Comparison of ENCODE assay signal across 8 cellular contexts in genomic region chr9:136847827-136848392, GRCh38. TPM values are rescaled to one million over a fixed set of nuclear protein-coding genes. Genes with fewer than 3 reads are reported as not detected.
DNase-seq lines count a peak whose midpoint lies in the region; ATAC-seq and TF ChIP-seq lines count a peak whose summit lies in the region.

No MANE protein-coding gene starts in this region.

- H3K4me3 Mint-ChIP-seq in IgD-negative memory B cell (peak overlapping the region; percentile 83 to 93 (median 92)), type B pancreatic cell (peak overlapping the region; percentile 94)

- no peaks in the 10 kb centered on the region for H3K36me3 ChIP-seq in parathyroid adenoma (ENCODE audit: control insufficient read depth, insufficient read depth, low read length)

- peak overlapping the region; percentile 96 for H3K4me3 ChIP-seq in parathyroid adenoma (ENCODE audit: low read depth, low read length)

- peak overlapping the region; percentile 93 for H3K4me2 ChIP-seq in parathyroid adenoma (ENCODE audit: low read length)

- H3K4me1 ChIP-seq in foreskin keratinocyte (no peaks in the 10 kb centered on the region), parathyroid adenoma (peaks cover 5% of the 10 kb centered on the region)

- H3K36me3 Mint-ChIP-seq in IgD-negative memory B cell (no peaks in the 10 kb centered on the region), type B pancreatic cell (no peaks in the 10 kb centered on the region)

- DNase-seq in EH (ENCODE audit: low read depth) (peak; percentile 88), activated gamma-delta T cell treated with Interleukin-2 at 50 U/mL for 16 hours (peak; percentile 68), foreskin keratinocyte (peak; percentile 46 to 68), type B pancreatic cell (ENCODE audit: extremely low spot score, unreplicated experiment) (no peak), A172 (ENCODE audit: low spot score) (no peak)

- H3K9me3 ChIP-seq in parathyroid adenoma (ENCODE audit: control insufficient read depth, low read length), result no peaks in the 10 kb centered on the region

- peak overlapping the region; percentile 38 for H2AFZ ChIP-seq in parathyroid adenoma

- H3K9me3 Mint-ChIP-seq in IgD-negative memory B cell (peaks cover 0 to 2% (median 0%) of the 10 kb centered on the region in 3 donors), type B pancreatic cell (no peaks in the 10 kb centered on the region)

- H3K27ac ChIP-seq in foreskin keratinocyte (no peak overlapping the region), parathyroid adenoma (peak overlapping the region; percentile 47)

- H3K27me3 Mint-ChIP-seq in IgD-negative memory B cell, result peaks cover 12% of the 10 kb centered on the region
- H3K27me3 Mint-ChIP-seq in type B pancreatic cell, result peaks cover 13% of the 10 kb centered on the region

- TF ChIP-seq CTCF in foreskin keratinocyte (conservative IDR thresholded peaks at IDR 0.05) (no peak), parathyroid adenoma (IDR thresholded peaks at IDR 0.05) (no peak), type B pancreatic cell (conservative IDR thresholded peaks at IDR 0.05) (peak; percentile 22)

- H3K27me3 ChIP-seq in foreskin keratinocyte, result peaks cover 49% of the 10 kb centered on the region
- no peaks in the 10 kb centered on the region for H3K27me3 ChIP-seq in parathyroid adenoma (ENCODE audit: control insufficient read depth, insufficient read depth, low read length)

- H3K9ac ChIP-seq in parathyroid adenoma, result no peak overlapping the region

- ATAC-seq in foreskin keratinocyte, result no peak

- peak; percentile 98 for TF ChIP-seq POLR2A in Raji (IDR thresholded peaks at IDR 0.05; ENCODE audit: insufficient read depth, low read depth, low read length)

- H3K4me1 Mint-ChIP-seq in IgD-negative memory B cell, result peaks cover 5 to 9% (median 8%) of the 10 kb centered on the region in 3 donors
- H3K4me1 Mint-ChIP-seq in type B pancreatic cell (ENCODE audit: unreplicated experiment), result no peaks in the 10 kb centered on the region

- peak overlapping the region; percentile 86 to 95 (median 93) for H3K27ac Mint-ChIP-seq in IgD-negative memory B cell
- H3K27ac Mint-ChIP-seq in type B pancreatic cell, result peak overlapping the region; percentile 87

- no peaks in the 10 kb centered on the region for H3K79me2 ChIP-seq in parathyroid adenoma

RNA-seq across cellular contexts. Expression of gene PHPT1, which starts 1.3 kb away (rescaled TPM):
- polyA plus RNA-seq in IgD-negative memory B cell (91.6 TPM), foreskin keratinocyte (156 and 253 TPM in 2 replicates)
- total RNA-seq in foreskin keratinocyte (109 and 158 TPM in 2 replicates), type B pancreatic cell (ENCODE audit: low replicate concordance) (176 and 199 TPM in 2 replicates)
- total RNA-seq in A172 (2014; rRNA removed; shearing (Covaris generic)), result 119 and 151 TPM in 2 replicates

RNA-seq across cellular contexts. Expression of gene MAMDC4, which starts 4.2 kb away (rescaled TPM):
- 0.11 TPM for polyA plus RNA-seq in IgD-negative memory B cell
- total RNA-seq in foreskin keratinocyte, result 3.5 and 3.7 TPM in 2 replicates
- 2.1 and 3.0 TPM in 2 replicates for polyA plus RNA-seq in foreskin keratinocyte
- total RNA-seq in type B pancreatic cell (ENCODE audit: low replicate concordance), result 18.4 and 29.1 TPM in 2 replicates
- total RNA-seq in A172 (2014; rRNA removed; shearing (Covaris generic)), result 7.3 and 8.0 TPM in 2 replicates

RNA-seq across cellular contexts. Expression of gene AJM1, which starts 5.6 kb away (rescaled TPM):
- polyA plus RNA-seq in IgD-negative memory B cell (0.10 TPM), foreskin keratinocyte (0.33 and 0.54 TPM in 2 replicates)
- total RNA-seq in foreskin keratinocyte (0.42 and 0.71 TPM in 2 replicates), type B pancreatic cell (ENCODE audit: low replicate concordance) (3.2 and 3.6 TPM in 2 replicates)
- total RNA-seq in A172 (2014; rRNA removed; shearing (Covaris generic)), result 1.8 and 2.1 TPM in 2 replicates

RNA-seq across cellular contexts. Expression of gene EDF1, which starts 18.2 kb away (rescaled TPM):
- polyA plus RNA-seq in IgD-negative memory B cell (378 TPM), foreskin keratinocyte (506 and 584 TPM in 2 replicates)
- total RNA-seq in foreskin keratinocyte (382 TPM in 2 replicates), type B pancreatic cell (ENCODE audit: low replicate concordance) (324 and 342 TPM in 2 replicates)
- 882 and 886 TPM in 2 replicates for total RNA-seq in A172 (2014; rRNA removed; shearing (Covaris generic))

RNA-seq across cellular contexts. Expression of gene TRAF2, which starts 38.4 kb away (rescaled TPM):
- polyA plus RNA-seq in IgD-negative memory B cell, result 42.8 TPM
- total RNA-seq in foreskin keratinocyte, result 22.4 and 27.0 TPM in 2 replicates
- polyA plus RNA-seq in foreskin keratinocyte, result 22.3 and 26.7 TPM in 2 replicates
- 19.4 and 22.3 TPM in 2 replicates for total RNA-seq in type B pancreatic cell (ENCODE audit: low replicate concordance)
- total RNA-seq in A172 (2014; rRNA removed; shearing (Covaris generic)), result 20.9 and 28.4 TPM in 2 replicates

Comparison
In these comparisons a context has a peak if more than half of its experiments do, and no peak if none do; other contexts are left out.
1. DNase-seq: peak in EH (single experiment), activated gamma-delta T cell treated with Interleukin-2 at 50 U/mL for 16 hours (single experiment) and foreskin keratinocyte (2 of 2); none in type B pancreatic cell (single experiment) and A172 (single experiment).